In genomic region chr7:112938895-112939588, GRCh38 we compare ENCODE assay signal across 8 cellular contexts.
DNase-seq lines count a peak whose midpoint lies in the region; ATAC-seq and TF ChIP-seq lines count a peak whose summit lies in the region.

No MANE protein-coding gene starts in this region.

- H3K4me1 ChIP-seq in HUES64 (ENCODE audit: insufficient read depth, low read length), result peaks cover 19% of the 10 kb centered on the region

- H3K9me3 ChIP-seq in HUES64 (ENCODE audit: insufficient read depth, low read depth, low read length), result no peaks in the 10 kb centered on the region

- H3K9me3 Mint-ChIP-seq in activated CD4-positive, alpha-beta T cell treated with anti-CD3 and anti-CD28 coated beads for 36 hours (ENCODE audit: low read depth), result no peaks in the 10 kb centered on the region
- H3K9me3 Mint-ChIP-seq in effector memory CD8-positive, alpha-beta T cell, result no peaks in the 10 kb centered on the region

- peak overlapping the region; percentile 85 for H3K27ac ChIP-seq in HUES64 (ENCODE audit: low read depth, low read length)

- WGBS in HUES64, result 2% methylated on average over 25 of the region's 26 CpGs

- CTCF ChIA-PET in activated CD4-positive, alpha-beta T cell treated with anti-CD3 and anti-CD28 coated beads for 36 hours (lab: Charles Lee), result interaction anchor here (0.6 to 1.4 kb wide), 4 partner anchors 8 to 1355 kb away, joined by 3 to 5 read pairs (median 4); no protein-coding TSS in a partner anchor

- TF ChIP-seq CTCF in WI38 (IDR thresholded peaks at IDR 0.05; ENCODE audit: low read depth, low read length), result no peak

- intact Hi-C loops in activated CD4-positive, alpha-beta T cell treated with anti-CD3 and anti-CD28 coated beads for 36 hours (cut with DNase I, micrococcal nuclease), result loop anchor here (1.0 to 10.0 kb wide), 6 partner anchors 148 to 1374 kb away; partner anchors contain the start of genes SMIM30 (in 2 of the 2), TMEM168 (in 2 of the 2), DOCK4 (in 1 of the 2) and IFRD1 (in 1 of the 2)

- peak; percentile 14 for ATAC-seq in activated CD4-positive, alpha-beta T cell treated with anti-CD3 and anti-CD28 coated beads for 36 hours
- peak; percentile 6 for ATAC-seq in effector memory CD8-positive, alpha-beta T cell (replicated peaks)

- no peaks in the 10 kb centered on the region for H3K27me3 ChIP-seq in HUES64 (ENCODE audit: insufficient read depth, low read length)

- peak overlapping the region; percentile 88 for H3K4me3 ChIP-seq in HUES64 (ENCODE audit: low read length)
- H3K4me3 ChIP-seq in WI38 (ENCODE audit: low read depth, low read length), result peak overlapping the region; percentile 82

- POLR2A ChIA-PET in activated CD4-positive, alpha-beta T cell treated with anti-CD3 and anti-CD28 coated beads for 36 hours (lab: Charles Lee), result no interaction called here

- DNase-seq in activated CD4-positive, alpha-beta T cell treated with anti-CD3 and anti-CD28 coated beads for 36 hours, result peak; percentile 66
- no peak for DNase-seq in activated CD4-positive, alpha-beta T cell treated with anti-CD3 and anti-CD28 coated beads, Interleukin-2, amount 50 U/mL, for 1 hour
- peak in 1 of 3 experiments; percentile 8 for DNase-seq in effector memory CD8-positive, alpha-beta T cell
- DNase-seq in lung microvascular endothelial cell (ENCODE audit: low read depth in 2 of 2), result peak; percentile 24 to 35
- DNase-seq in stimulated activated CD8-positive, alpha-beta memory T cell treated with anti-CD3 and anti-CD28 coated beads, Interleukin-2, amount 100 ng/mL, for 48 hours (ENCODE audit: low read depth in 2 of 2), result peak; percentile 17 to 26
- no peak for DNase-seq in NOMO-1 treated with DMSO at 0.1 percent for 48 hours (lab: John Stamatoyannopoulos, UW; ENCODE audit: unreplicated experiment)

- H3K9ac ChIP-seq in HUES64 (ENCODE audit: low read depth, low read length), result peak overlapping the region; percentile 73

- peaks cover 10% of the 10 kb centered on the region for H3K36me3 Mint-ChIP-seq in activated CD4-positive, alpha-beta T cell treated with anti-CD3 and anti-CD28 coated beads for 36 hours (ENCODE audit: low read depth)
- H3K36me3 Mint-ChIP-seq in effector memory CD8-positive, alpha-beta T cell (ENCODE audit: insufficient read depth), result peaks cover 20% of the 10 kb centered on the region

- peaks cover 31% of the 10 kb centered on the region for H3K4me1 Mint-ChIP-seq in activated CD4-positive, alpha-beta T cell treated with anti-CD3 and anti-CD28 coated beads for 36 hours
- H3K4me1 Mint-ChIP-seq in effector memory CD8-positive, alpha-beta T cell (ENCODE audit: low read depth in 2 of 2), result peaks cover 27 to 45% of the 10 kb centered on the region in 2 donors

- H3K4me3 Mint-ChIP-seq in activated CD4-positive, alpha-beta T cell treated with anti-CD3 and anti-CD28 coated beads for 36 hours, result peak overlapping the region; percentile 80
- peak overlapping the region; percentile 91 to 93 for H3K4me3 Mint-ChIP-seq in effector memory CD8-positive, alpha-beta T cell

- H3K27me3 Mint-ChIP-seq in activated CD4-positive, alpha-beta T cell treated with anti-CD3 and anti-CD28 coated beads for 36 hours, result no peaks in the 10 kb centered on the region
- peaks cover 0 to 4% of the 10 kb centered on the region in 2 donors for H3K27me3 Mint-ChIP-seq in effector memory CD8-positive, alpha-beta T cell

- peak overlapping the region; percentile 96 for H3K27ac Mint-ChIP-seq in activated CD4-positive, alpha-beta T cell treated with anti-CD3 and anti-CD28 coated beads for 36 hours
- peak overlapping the region; percentile 91 to 96 for H3K27ac Mint-ChIP-seq in effector memory CD8-positive, alpha-beta T cell

- H3K36me3 ChIP-seq in HUES64 (ENCODE audit: insufficient read depth, low read length), result no peaks in the 10 kb centered on the region

Comparison
In these comparisons a context has a peak if more than half of its experiments do, and no peak if none do; other contexts are left out.
1. DNase-seq: peak in activated CD4-positive, alpha-beta T cell treated with anti-CD3 and anti-CD28 coated beads for 36 hours (single experiment), lung microvascular endothelial cell (2 of 2) and stimulated activated CD8-positive, alpha-beta memory T cell treated with anti-CD3 and anti-CD28 coated beads, Interleukin-2, amount 100 ng/mL, for 48 hours (2 of 2); none in activated CD4-positive, alpha-beta T cell treated with anti-CD3 and anti-CD28 coated beads, Interleukin-2, amount 50 U/mL, for 1 hour (single experiment) and NOMO-1 treated with DMSO at 0.1 percent for 48 hours (single experiment).